In genomic region chr19:5292843-5293606, GRCh38 we compare ENCODE assay signal across 8 cellular contexts. TPM values are rescaled to one million over a fixed set of nuclear protein-coding genes. Genes with fewer than 3 reads are reported as not detected.
DNase-seq lines count a peak whose midpoint lies in the region; ATAC-seq and TF ChIP-seq lines count a peak whose summit lies in the region.

No MANE protein-coding gene starts in this region.

- intact Hi-C loops in natural killer cell (cut with micrococcal nuclease): no loop called here

- peak overlapping the region; percentile 60 for H3K4me3 ChIP-seq in fibroblast of mammary gland (ENCODE audit: control insufficient read depth, low read depth, low read length)

- peaks cover 8 to 10% of the 10 kb centered on the region in 2 donors for H3K27me3 Mint-ChIP-seq in natural killer cell (ENCODE audit: low read depth in 2 of 2)

- DNase-seq in NCI-H1436 (lab: John Stamatoyannopoulos, UW): peak; percentile 66
- DNase-seq in NCI-H1436 treated with DMSO at 0.1 percent for 48 hours (lab: John Stamatoyannopoulos, UW): no peak
- DNase-seq in NCI-H226: peak; percentile 62
- DNase-seq in activated T-cell treated with anti-CD3 and anti-CD28 coated beads, Interleukin-2, amount 50 U/mL, for 48 hours: peak; percentile 68 to 72
- DNase-seq in fibroblast of mammary gland (ENCODE audit: low read depth): peak; percentile 63
- no peak for DNase-seq in natural killer cell
- peak; percentile 63 for DNase-seq in stimulated activated naive CD8-positive, alpha-beta T cell treated with anti-CD3 and anti-CD28 coated beads, Interleukin-15, Interleukin-2, amounts not matched to agents 100 U/mL and 50 U/mL, for 24 hours

- no peak overlapping the region for H3K27ac Mint-ChIP-seq in natural killer cell

- ATAC-seq in natural killer cell (peak; percentile 49 to 83 (median 79)), GM18520 (IDR thresholded peaks at IDR 0.05; ENCODE audit: unreplicated experiment) (no peak)
- ATAC-seq in stimulated activated naive CD8-positive, alpha-beta T cell treated with anti-CD3 and anti-CD28 coated beads, Interleukin-15, Interleukin-2, amounts not matched to agents 100 U/mL and 50 U/mL, for 24 hours: peak; percentile 65

- H3K36me3 Mint-ChIP-seq in natural killer cell: no peaks in the 10 kb centered on the region

- peak overlapping the region; percentile 69 for H3K4me3 Mint-ChIP-seq in natural killer cell

- no peaks in the 10 kb centered on the region for H3K9me3 Mint-ChIP-seq in natural killer cell

- TF ChIP-seq CTCF in fibroblast of mammary gland (conservative IDR thresholded peaks at IDR 0.05; ENCODE audit: control insufficient read depth, insufficient read depth, low read depth, low read length): no peak
- no peak for TF ChIP-seq CTCF in natural killer cell (IDR thresholded peaks at IDR 0.05)

- H3K4me1 Mint-ChIP-seq in natural killer cell: peaks cover 6 to 16% of the 10 kb centered on the region in 2 donors

RNA-seq across cellular contexts. Expression of gene PTPRS, which starts 47.6 kb away (rescaled TPM):
- under 1 TPM; 0.47 to 0.73 (median 0.61) TPM for total RNA-seq in natural killer cell

Comparison
In these comparisons a context has a peak if more than half of its experiments do, and no peak if none do; other contexts are left out.
1. DNase-seq: peak in NCI-H1436 (single experiment), NCI-H226 (single experiment), activated T-cell treated with anti-CD3 and anti-CD28 coated beads, Interleukin-2, amount 50 U/mL, for 48 hours (2 of 2), fibroblast of mammary gland (single experiment) and stimulated activated naive CD8-positive, alpha-beta T cell treated with anti-CD3 and anti-CD28 coated beads, Interleukin-15, Interleukin-2, amounts not matched to agents 100 U/mL and 50 U/mL, for 24 hours (single experiment); none in NCI-H1436 treated with DMSO at 0.1 percent for 48 hours (single experiment) and natural killer cell (single experiment).